Comparison of ENCODE assay signal across 29 cellular contexts in the genomic region with DNA sequence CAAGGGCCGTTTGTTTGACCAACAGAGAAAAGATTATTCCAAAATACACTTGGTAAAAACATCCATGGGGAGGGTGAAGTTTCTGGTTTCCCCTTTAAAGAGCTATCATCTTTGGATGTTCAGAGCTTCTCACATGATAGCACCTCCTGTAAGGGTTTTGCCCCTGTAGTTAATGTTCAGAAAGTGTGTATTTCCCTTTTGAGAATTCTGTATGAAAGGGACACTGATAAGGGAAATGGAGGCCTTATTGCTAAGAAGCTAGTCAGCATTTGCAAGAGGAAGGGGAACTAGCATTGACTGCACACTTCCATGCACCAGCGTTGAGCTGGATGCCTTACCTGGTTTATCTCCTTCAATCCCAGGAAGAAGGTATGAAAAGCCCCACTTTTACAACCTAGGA. TPM values are rescaled to one million over a fixed set of nuclear protein-coding genes. Genes with fewer than 3 reads are reported as not detected.
"Had no signal": no experiment of that assay in that cellular context is flagged by ENCODE, and none has a peak within 500 bp of the region (broad histone marks: within the 10 kb centered on the region; RNA-seq: fewer than 3 reads in every experiment).

No MANE protein-coding gene starts in this region.

- DNase-seq: dorsolateral prefrontal cortex; effector CD4-positive, alpha-beta T cell; foreskin keratinocyte; heart left ventricle; kidney; mucosa of descending colon; naive B cell; nephron progenitor cell; nucleus accumbens; stimulated activated CD4-positive, alpha-beta T cell treated with anti-CD3 and anti-CD28 coated beads, Interleukin-12 subunit alpha, Interleukin-12 subunit beta, amount 100 ng/mL, for 4 hours; stimulated activated CD4-positive, alpha-beta T cell treated with anti-CD3 and anti-CD28 coated beads, Interleukin-1b, Interleukin-23, amount 100 ng/mL, for 48 hours; stimulated activated CD4-positive, alpha-beta T cell treated with anti-CD3 and anti-CD28 coated beads, Interleukin-4, amount 100 ng/mL, for 1 hour; stimulated activated CD8-positive, alpha-beta memory T cell treated with anti-CD3 and anti-CD28 coated beads, Interleukin-4, amount 100 ng/mL, for 48 hours; stimulated activated naive CD4-positive, alpha-beta T cell treated with Interleukin-2 at 50 U/mL for 16 hours; stomach; thyroid gland; trophoblast cell had no signal

- ATAC-seq: foreskin keratinocyte, gastroesophageal sphincter, left lobe of liver, mucosa of descending colon, sciatic nerve had no signal

- H3K4me1 ChIP-seq: esophagus muscularis mucosa, foreskin keratinocyte, gastroesophageal sphincter, heart left ventricle, prostate gland, right atrium auricular region, thyroid gland, vagina had no signal

- H3K4me3 ChIP-seq: dorsolateral prefrontal cortex, esophagus muscularis mucosa, gastroesophageal sphincter, heart left ventricle, hepatocyte, lung, mucosa of descending colon, prostate gland, right atrium auricular region, smooth muscle cell, stomach, thyroid gland, vagina had no signal

- FAIRE-seq: endothelial cell of umbilical vein, kidney had no signal

- H3K36me3 ChIP-seq: esophagus muscularis mucosa, gastroesophageal sphincter, heart left ventricle, prostate gland, right atrium auricular region, stomach, thyroid gland, vagina had no signal

- H3K27ac ChIP-seq: dorsolateral prefrontal cortex, esophagus muscularis mucosa, foreskin keratinocyte, gastroesophageal sphincter, heart left ventricle, hepatocyte, prostate gland, right atrium auricular region, stomach, thyroid gland, vagina had no signal

- H3K9me3 ChIP-seq: esophagus muscularis mucosa, gastroesophageal sphincter, heart left ventricle, mucosa of descending colon, prostate gland, right atrium auricular region, stomach, thyroid gland, vagina had no signal

RNA-seq across cellular contexts. Expression of a gene that starts 31.5 kb away (rescaled TPM):
- polyA plus RNA-seq: endothelial cell of umbilical vein, fibroblast of lung, foreskin keratinocyte, heart left ventricle, smooth muscle cell had no signal
